In genomic region chr15:57496946-57497944, GRCh38 we compare ENCODE assay signal across 12 cellular contexts.
DNase-seq lines count a peak whose midpoint lies in the region; ATAC-seq and TF ChIP-seq lines count a peak whose summit lies in the region.
"Had no signal": no experiment of that assay in that cellular context is flagged by ENCODE, and none has a peak within 500 bp of the region (broad histone marks: within the 10 kb centered on the region; RNA-seq: fewer than 3 reads in every experiment).

No MANE protein-coding gene starts in this region.

- intact Hi-C loops in Right ventricle myocardium superior (cut with DNase I) (no loop called here), left cardiac atrium (cut with DNase I) (no loop called here), right lobe of liver (cut with DNase I) (no loop called here)

- peak overlapping the region in 1 of 3 donors; percentile 67 for H3K27ac ChIP-seq in right lobe of liver
- H3K27ac ChIP-seq in urinary bladder (ENCODE audit: low read depth), result peak overlapping the region; percentile 30
- H3K27ac ChIP-seq: adrenal gland, KMS-11 had no signal

- H3K9me3 ChIP-seq in right lobe of liver, result no peaks in the 10 kb centered on the region
- H3K9me3 ChIP-seq: adrenal gland had no signal

- DNase-seq in Right ventricle myocardium superior (peak; percentile 47), left cardiac atrium (no peak), SHP77 (lab: John Stamatoyannopoulos, UW) (peak; percentile 97 to 99), right lobe of liver (peak; percentile 33 to 84 (median 79))
- DNase-seq in NK-92 treated with Interleukin-12 subunit alpha and Interleukin-12 subunit beta, amount 100 ng/mL, for 24 hours (lab: John Stamatoyannopoulos, UW), result no peak
- DNase-seq: adrenal gland, GDM1, hypothalamus had no signal

- H3K4me1 ChIP-seq in right lobe of liver (peaks cover 0 to 29% (median 5%) of the 10 kb centered on the region in 4 donors), urinary bladder (ENCODE audit: insufficient read depth) (no peaks in the 10 kb centered on the region)

- peaks cover 0 to 10% (median 0%) of the 10 kb centered on the region in 4 donors for H3K36me3 ChIP-seq in right lobe of liver
- no peaks in the 10 kb centered on the region for H3K36me3 ChIP-seq in urinary bladder (ENCODE audit: insufficient read depth)
- H3K36me3 ChIP-seq: adrenal gland had no signal

- H3K27me3 ChIP-seq in right lobe of liver, result no peaks in the 10 kb centered on the region
- H3K27me3 ChIP-seq: adrenal gland had no signal

- WGBS in right lobe of liver (ENCODE audit: insufficient coverage, low coverage, low lambda C conversion rate, missing lambda C conversion rate), result 37% methylated on average over 6 of the region's 16 CpGs
- 80% methylated on average over 16 of the region's 16 CpGs for WGBS in urinary bladder

- no peak overlapping the region for H3K4me3 ChIP-seq in right lobe of liver
- no peak overlapping the region for H3K4me3 ChIP-seq in urinary bladder (ENCODE audit: low read depth, low read length)
- H3K4me3 ChIP-seq: adrenal gland had no signal

- peak; percentile 24 for TF ChIP-seq POLR2A in right lobe of liver (IDR thresholded peaks at IDR 0.05)

- no peak for TF ChIP-seq CTCF in right lobe of liver (IDR thresholded peaks at IDR 0.05)

- ATAC-seq in Right ventricle myocardium superior (ENCODE audit: poor library complexity), result peak; percentile 79
- ATAC-seq in left cardiac atrium, result no peak
- ATAC-seq in right lobe of liver, result peak; percentile 86 to 96 (median 94)
- ATAC-seq in HG03342 (IDR thresholded peaks at IDR 0.05; ENCODE audit: unreplicated experiment), result no peak
- no peak for ATAC-seq in HG03469 (IDR thresholded peaks at IDR 0.05; ENCODE audit: unreplicated experiment)

Comparison
In these comparisons a context has a peak if more than half of its experiments do, and no peak if none do; other contexts are left out.
1. ATAC-seq: peak in Right ventricle myocardium superior (single experiment) and right lobe of liver (4 of 4); none in left cardiac atrium (0 of 2), HG03342 (single experiment) and HG03469 (single experiment).
2. DNase-seq: peak in Right ventricle myocardium superior (single experiment), SHP77 (2 of 2) and right lobe of liver (3 of 3); none in left cardiac atrium (single experiment) and NK-92 treated with Interleukin-12 subunit alpha and Interleukin-12 subunit beta, amount 100 ng/mL, for 24 hours (single experiment).